Comparison of ENCODE assay signal across 1 cellular context in the genomic region with DNA sequence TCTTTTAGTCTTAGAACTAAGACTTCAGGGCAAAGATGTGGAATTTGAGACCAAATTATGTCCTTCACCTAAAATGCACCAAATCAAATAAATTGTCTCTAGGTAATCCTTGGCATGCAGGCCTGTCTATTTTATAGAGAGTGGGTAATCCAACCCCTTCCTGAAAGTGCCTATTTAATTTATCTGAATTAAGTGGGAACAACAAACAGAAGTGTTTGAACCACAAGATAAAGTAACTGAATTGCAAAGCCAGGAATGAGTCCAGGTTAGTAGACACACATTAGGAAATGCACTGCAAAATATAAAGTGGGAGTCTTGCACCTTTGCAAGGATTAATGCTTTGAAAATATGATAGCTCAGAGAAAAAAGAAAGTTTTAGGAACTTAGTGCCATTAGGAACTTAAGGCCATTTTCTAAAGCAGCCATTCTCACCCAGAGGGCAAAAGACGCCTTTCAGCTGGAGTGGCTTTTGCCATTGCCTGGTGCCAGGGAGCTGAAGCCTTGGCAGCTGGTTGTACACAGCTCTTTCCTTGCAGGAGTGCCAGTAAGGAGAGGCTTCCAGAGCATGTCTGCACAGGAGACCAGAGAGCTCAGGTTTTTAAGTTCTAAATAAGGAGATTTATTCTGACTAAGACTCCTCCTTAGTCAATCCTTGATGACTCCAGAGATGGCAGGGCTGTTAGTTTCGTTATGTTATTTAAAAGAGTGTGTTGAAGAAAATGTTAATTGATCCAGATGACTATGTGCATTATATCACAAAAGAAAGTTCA.
TF ChIP-seq lines count a peak whose summit lies in the region.

No MANE protein-coding gene starts in this region.

TF ChIP-seq in IMR-90, 13 proteins besides CTCF, POLR2A, EP300 and RAD21:
- TF ChIP-seq CHD1 (IDR thresholded peaks at IDR 0.05; ENCODE audit: low read depth, low read length) (no peak), RCOR1 (IDR thresholded peaks at IDR 0.05; ENCODE audit: insufficient replicate concordance, low read length) (no peak)
- TF ChIP-seq, protein P1, sequence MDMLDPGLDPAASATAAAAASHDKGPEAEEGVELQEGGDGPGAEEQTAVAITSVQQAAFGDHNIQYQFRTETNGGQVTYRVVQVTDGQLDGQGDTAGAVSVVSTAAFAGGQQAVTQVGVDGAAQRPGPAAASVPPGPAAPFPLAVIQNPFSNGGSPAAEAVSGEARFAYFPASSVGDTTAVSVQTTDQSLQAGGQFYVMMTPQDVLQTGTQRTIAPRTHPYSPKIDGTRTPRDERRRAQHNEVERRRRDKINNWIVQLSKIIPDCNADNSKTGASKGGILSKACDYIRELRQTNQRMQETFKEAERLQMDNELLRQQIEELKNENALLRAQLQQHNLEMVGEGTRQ (IDR thresholded peaks at IDR 0.05; ENCODE audit: low read depth, low read length), result no peak
